In genomic region chr7:128860158-128861073, GRCh38 we compare ENCODE assay signal across 11 cellular contexts. TPM values are rescaled to one million over a fixed set of nuclear protein-coding genes. Genes with fewer than 3 reads are reported as not detected.
A peak's percentile ranks its signal among the peaks of the same experiment; 100 is the strongest.
DNase-seq lines count a peak whose midpoint lies in the region; ATAC-seq, FAIRE-seq and TF ChIP-seq lines count a peak whose summit lies in the region.
"Had no signal": no experiment of that assay in that cellular context is flagged by ENCODE, and none has a peak within 500 bp of the region (broad histone marks: within the 10 kb centered on the region; RNA-seq: fewer than 3 reads in every experiment).

No MANE protein-coding gene starts in this region.

- H2AFZ ChIP-seq in GM12878 (ENCODE audit: control insufficient read depth, low read depth, low read length), result no peak overlapping the region; the same call in 1 of the 2 replicates

- DNase-seq in BE2C, result no peak
- DNase-seq in HK-2 (ENCODE audit: unreplicated experiment), result peak; percentile 33
- DNase-seq in GM12878 (ENCODE audit: low read depth, low spot score), result no peak
- peak; percentile 6 for DNase-seq in kidney tubule cell (ENCODE audit: low spot score)
- DNase-seq in sciatic nerve (ENCODE audit: low spot score), result no peak
- DNase-seq in left colon, result no peak
- DNase-seq: SHP77 had no signal

- RAD21 ChIA-PET in GM12878 (lab: Charles Lee; ENCODE audit: unreplicated experiment), result interaction anchor here (1.1 to 1.2 kb wide), 3 partner anchors 21 to 231 kb away, joined by 3 to 4 read pairs (median 3); no protein-coding TSS in a partner anchor

- H4K20me1 ChIP-seq in GM12878 (ENCODE audit: control insufficient read depth, insufficient read depth), result no peaks in the 10 kb centered on the region

- peaks cover 9% of the 10 kb centered on the region for H3K36me3 ChIP-seq in BE2C
- no peaks in the 10 kb centered on the region; a peak in 1 of 4 replicates for H3K36me3 ChIP-seq in GM12878 (ENCODE audit: control insufficient read depth in 2 of 2, insufficient read depth in 2 of 2, low read length in 1 of 2)

- FAIRE-seq in GM12878 (lab: Jason Lieb, UNC), result no peak
- FAIRE-seq: GM12891 had no signal

- H3K79me2 ChIP-seq in GM12878 (ENCODE audit: control insufficient read depth, insufficient read depth, low read length), result peaks cover 16% of the 10 kb centered on the region

- CTCF ChIA-PET in GM12878 (lab: Yijun Ruan, JAX), result interaction anchor here (0.7 to 5.5 kb wide), 4 partner anchors 23 to 573 kb away, joined by 3 to 72 read pairs (median 15); no protein-coding TSS in a partner anchor

- SMC1A ChIA-PET in GM12878 (lab: Charles Lee; ENCODE audit: uncharacterized antibody, unreplicated experiment), result interaction anchor here (1.0 to 1.4 kb wide), 2 partner anchors 81 to 122 kb away, joined by 3 read pairs; no protein-coding TSS in a partner anchor

- in situ Hi-C loops in GM12878 (cut with MboI), result no loop called here

- H3K27me3 ChIP-seq in BE2C (no peaks in the 10 kb centered on the region), GM12878 (replicated peaks in 1 of 2; ENCODE audit: control insufficient read depth in 2 of 2, insufficient read depth in 2 of 2, low read length in 1 of 2) (no peaks in the 10 kb centered on the region)

- no peak overlapping the region for H3K9ac ChIP-seq in GM12878 (ENCODE audit: control insufficient read depth, insufficient read depth, low read length)

- ATAC-seq in GM12878, result no peak
- no peak for ATAC-seq in GM18907 (IDR thresholded peaks at IDR 0.05; ENCODE audit: unreplicated experiment)
- ATAC-seq in GM19395 (IDR thresholded peaks at IDR 0.05; ENCODE audit: unreplicated experiment), result no peak
- ATAC-seq in sciatic nerve, result no peak
- no peak for ATAC-seq in left colon
- ATAC-seq: stimulated activated memory B cell treated with anti-CD40 and anti-IgM and Interleukin-4, amounts not matched to agents 10 μg/mL and 1 μg/mL and 100 μg/mL, for 72 hours had no signal

- TF ChIP-seq RAD21 in GM12878 (IDR thresholded peaks at IDR 0.05; ENCODE audit: insufficient read depth, low read depth, low read length), result no peak

- no TSS peak for BruUV-seq in GM12878 (replicated peaks; lab: Mats Ljungman, UMichigan)

- no peak for TF ChIP-seq POLR2A in GM12878 (IDR thresholded peaks at IDR 0.05; ENCODE audit: low read depth, low read length)

- TF ChIP-seq CTCF in BE2C (IDR thresholded peaks at IDR 0.05; ENCODE audit: low read depth, low read length) (peak; percentile 39), GM12878 (IDR thresholded peaks at IDR 0.05 in 2 of 3, conservative IDR thresholded peaks at IDR 0.05 in 1 of 3; ENCODE audit: control insufficient read depth in 2 of 3, extremely low read depth in 1 of 3, insufficient read depth in 1 of 3, low read depth in 3 of 3, low read length in 3 of 3) (peak in 2 of 3 experiments; percentile 6 to 16; a peak in 1 of 6 replicates)

- intact Hi-C loops in GM12878 (cut with micrococcal nuclease; ENCODE audit: unreplicated experiment), result loop anchor here (5.0 kb wide), 1 partner anchor 123 kb away; the partner anchor contains the start of gene CALU
- intact Hi-C loops in sciatic nerve (cut with DNase I), result loop anchor here (10.0 kb wide), 1 partner anchor 116 kb away; no protein-coding TSS in a partner anchor
- intact Hi-C loops in left colon (cut with DNase I, micrococcal nuclease), result no loop called here

- TF ChIP-seq EP300 in GM12878 (IDR thresholded peaks at IDR 0.05; ENCODE audit: borderline replicate concordance in 1 of 2, control insufficient read depth in 1 of 2, low read depth in 2 of 2, low read length in 2 of 2), result no peak

- POLR2A ChIA-PET in GM12878 (lab: Charles Lee), result interaction anchor here (0.7 to 1.1 kb wide), 3 partner anchors 23 to 433 kb away, joined by 3 to 6 read pairs (median 4); no protein-coding TSS in a partner anchor

- H3K9me3 ChIP-seq in BE2C, result no peaks in the 10 kb centered on the region
- no peaks in the 10 kb centered on the region for H3K9me3 ChIP-seq in GM12878 (replicated peaks; ENCODE audit: control insufficient read depth, insufficient read depth, low read length)

- H3K4me1 ChIP-seq in BE2C (peaks cover 8% of the 10 kb centered on the region; the same call in 1 of the 2 replicates), GM12878 (ENCODE audit: control insufficient read depth, insufficient read depth, low read length) (peaks cover 8% of the 10 kb centered on the region; the same call in 1 of the 2 replicates)

- WGBS in GM12878 (ENCODE audit: insufficient coverage, insufficient replicate concordance, low lambda C conversion rate, missing lambda C conversion rate), result 53% methylated on average over 10 of the region's 10 CpGs

- H3K4me2 ChIP-seq in GM12878 (ENCODE audit: control insufficient read depth, insufficient read depth), result no peak overlapping the region

- H3K4me3 ChIP-seq in BE2C (ENCODE audit: low read depth, low read length) (no peak overlapping the region), GM12878 (no peak overlapping the region)

- H3K27ac ChIP-seq in GM12878 (ENCODE audit: control insufficient read depth, insufficient read depth), result no peak overlapping the region

TF ChIP-seq in GM12878, 131 proteins besides CTCF, POLR2A, EP300 and RAD21:
- TF ChIP-seq ZNF24 (IDR thresholded peaks at IDR 0.05) (peak; percentile 80; the same call in 1 of the 2 replicates), RCOR1 (conservative IDR thresholded peaks at IDR 0.05; ENCODE audit: low read depth, low read length) (no peak)

RNA-seq across cellular contexts. Expression of gene ATP6V1F, which starts 2.2 kb away (rescaled TPM):
- 748 TPM for polyA plus RNA-seq in BE2C (2012; ENCODE audit: insufficient read depth, insufficient read length, low read depth)
- total RNA-seq in GM12878 (2013; cell fraction: nucleolus; rRNA removed), result 10.0 and 12.5 TPM in 2 replicates
- total RNA-seq in GM12878 (2014; rRNA removed), result 123 and 126 TPM in 2 replicates
- total RNA-seq in GM12878 (2014; rRNA removed; fragmentation: Illumina TruSeq; extraction: Trizol), result 108 and 111 TPM in 2 replicates
- 143 and 155 TPM in 2 replicates for total RNA-seq in GM12878 (2021)
- polyA plus RNA-seq in GM12878 (2011; ENCODE audit: low read depth), result 304 TPM
- polyA plus RNA-seq in GM12878 (2011; rRNA removed), result 121 and 194 TPM in 2 replicates
- polyA plus RNA-seq in GM12878 (2011; cell fraction: cytosol; rRNA removed), result 318 and 402 TPM in 2 replicates
- 124 and 144 TPM in 2 replicates for polyA plus RNA-seq in GM12878 (2011; cell fraction: nucleus; rRNA removed)
- polyA plus RNA-seq in GM12878 (2012), result 206 and 310 TPM in 2 replicates
- 62.7 and 179 TPM in 2 replicates for polyA plus RNA-seq in GM12878 (2014; fragmentation: Illumina TruSeq; extraction: Trizol)
- 100 to 1,000 TPM; 246 to 343 TPM for polyA plus RNA-seq in GM12878 (2014; fragmentation: Nextera tagmentation; extraction: Ambion mirVana)
- 211 and 223 TPM in 2 replicates for polyA plus RNA-seq in GM12878 (2014; rRNA removed)
- 100 to 1,000 TPM; 286 TPM for polyA plus RNA-seq in GM12878 (2016; fragmentation: Nextera tagmentation; extraction: Ambion mirVana)
- polyA minus RNA-seq in GM12878 (2011; rRNA and poly(A)+ RNA removed), result 40.6 and 67.1 TPM in 2 replicates
- 18.7 and 20.3 TPM in 2 replicates for polyA minus RNA-seq in GM12878 (2011; cell fraction: cytosol; rRNA and poly(A)+ RNA removed)
- polyA minus RNA-seq in GM12878 (2011; cell fraction: nucleus; rRNA and poly(A)+ RNA removed), result 17.5 and 22.7 TPM in 2 replicates
- 89.6 TPM for total RNA-seq in sciatic nerve
- 10 to 100 TPM; 65.8 to 78.5 TPM for total RNA-seq in left colon

RNA-seq across cellular contexts. Expression of gene FLNC, which starts 30.2 kb away (rescaled TPM):
- polyA plus RNA-seq in BE2C (2012; ENCODE audit: insufficient read depth, insufficient read length, low read depth), result 79.3 TPM
- 0.04 TPM in 1 of 2 replicates, not detected in the other for total RNA-seq in GM12878 (2013; cell fraction: nucleolus; rRNA removed)
- 0.05 and 0.11 TPM in 2 replicates for total RNA-seq in GM12878 (2014; rRNA removed)
- total RNA-seq in GM12878 (2014; rRNA removed; fragmentation: Illumina TruSeq; extraction: Trizol), result 0.09 TPM in 1 of 2 replicates, not detected in the other
- total RNA-seq in GM12878 (2021), result 0.21 and 0.32 TPM in 2 replicates
- polyA plus RNA-seq in GM12878 (2011; ENCODE audit: low read depth), result 0.07 TPM
- not detected in 2 replicates for polyA plus RNA-seq in GM12878 (2011; rRNA removed)
- polyA plus RNA-seq in GM12878 (2011; cell fraction: cytosol; rRNA removed), result not detected in 2 replicates
- polyA plus RNA-seq in GM12878 (2011; cell fraction: nucleus; rRNA removed), result 0.03 TPM in 1 of 2 replicates, not detected in the other
- 0.12 and 0.17 TPM in 2 replicates for polyA plus RNA-seq in GM12878 (2012)
- 0.01 TPM in 1 of 2 replicates, not detected in the other for polyA plus RNA-seq in GM12878 (2014; fragmentation: Illumina TruSeq; extraction: Trizol)
- under 1 TPM in 1 of 2 experiments, not detected in 1; 0.02 TPM for polyA plus RNA-seq in GM12878 (2014; fragmentation: Nextera tagmentation; extraction: Ambion mirVana)
- polyA plus RNA-seq in GM12878 (2014; rRNA removed), result 0.01 and 0.06 TPM in 2 replicates
- under 1 TPM; 0.03 to 0.08 TPM for polyA plus RNA-seq in GM12878 (2016; fragmentation: Nextera tagmentation; extraction: Ambion mirVana)
- polyA minus RNA-seq in GM12878 (2011; rRNA and poly(A)+ RNA removed), result 0.05 and 0.07 TPM in 2 replicates
- polyA minus RNA-seq in GM12878 (2011; cell fraction: cytosol; rRNA and poly(A)+ RNA removed), result 0.13 TPM in 1 of 2 replicates, not detected in the other
- 0.19 TPM in 1 of 2 replicates, not detected in the other for polyA minus RNA-seq in GM12878 (2011; cell fraction: nucleus; rRNA and poly(A)+ RNA removed)
- total RNA-seq in sciatic nerve, result 11.7 TPM
- 10 to 100 TPM in 1 of 2 donors, 1 to 10 TPM in 1; 2.4 to 41.4 TPM for total RNA-seq in left colon

RNA-seq across cellular contexts. Expression of gene KCP, which starts 50.1 kb away (rescaled TPM):
- 5.7 TPM for polyA plus RNA-seq in BE2C (2012; ENCODE audit: insufficient read depth, insufficient read length, low read depth)
- 6.2 and 7.5 TPM in 2 replicates for total RNA-seq in GM12878 (2013; cell fraction: nucleolus; rRNA removed)
- 2.9 and 4.2 TPM in 2 replicates for total RNA-seq in GM12878 (2014; rRNA removed)
- 1.1 and 1.4 TPM in 2 replicates for total RNA-seq in GM12878 (2014; rRNA removed; fragmentation: Illumina TruSeq; extraction: Trizol)
- 5.6 and 7.8 TPM in 2 replicates for total RNA-seq in GM12878 (2021)
- polyA plus RNA-seq in GM12878 (2011; ENCODE audit: low read depth), result 1.4 TPM
- 0.45 and 0.76 TPM in 2 replicates for polyA plus RNA-seq in GM12878 (2011; rRNA removed)
- polyA plus RNA-seq in GM12878 (2011; cell fraction: cytosol; rRNA removed), result 1.0 and 1.9 TPM in 2 replicates
- polyA plus RNA-seq in GM12878 (2011; cell fraction: nucleus; rRNA removed), result 17.7 and 21.9 TPM in 2 replicates
- polyA plus RNA-seq in GM12878 (2012), result 2.9 and 3.4 TPM in 2 replicates
- polyA plus RNA-seq in GM12878 (2014; fragmentation: Illumina TruSeq; extraction: Trizol), result 0.48 and 1.0 TPM in 2 replicates
- under 1 TPM; 0.05 to 0.35 TPM for polyA plus RNA-seq in GM12878 (2014; fragmentation: Nextera tagmentation; extraction: Ambion mirVana)
- 6.0 and 7.6 TPM in 2 replicates for polyA plus RNA-seq in GM12878 (2014; rRNA removed)
- 1 to 10 TPM; 4.0 to 4.3 TPM for polyA plus RNA-seq in GM12878 (2016; fragmentation: Nextera tagmentation; extraction: Ambion mirVana)
- polyA minus RNA-seq in GM12878 (2011; rRNA and poly(A)+ RNA removed), result 1.1 and 2.2 TPM in 2 replicates
- 0.21 and 1.5 TPM in 2 replicates for polyA minus RNA-seq in GM12878 (2011; cell fraction: cytosol; rRNA and poly(A)+ RNA removed)
- 3.5 and 6.1 TPM in 2 replicates for polyA minus RNA-seq in GM12878 (2011; cell fraction: nucleus; rRNA and poly(A)+ RNA removed)
- 1.8 TPM for total RNA-seq in sciatic nerve
- total RNA-seq in left colon, result 1 to 10 TPM in 1 of 2 donors, under 1 TPM in 1; 0.81 to 1.6 TPM

Comparison
In these comparisons a context has a peak if more than half of its experiments do, and no peak if none do; other contexts are left out.
1. DNase-seq: peak in HK-2 (single experiment) and kidney tubule cell (single experiment); none in BE2C (single experiment), GM12878 (single experiment), sciatic nerve (single experiment) and left colon (0 of 2).
2. intact Hi-C loops: an anchor here in GM12878 (5.0 kb wide) and sciatic nerve (10.0 kb wide); none called in left colon.